In the genomic region with DNA sequence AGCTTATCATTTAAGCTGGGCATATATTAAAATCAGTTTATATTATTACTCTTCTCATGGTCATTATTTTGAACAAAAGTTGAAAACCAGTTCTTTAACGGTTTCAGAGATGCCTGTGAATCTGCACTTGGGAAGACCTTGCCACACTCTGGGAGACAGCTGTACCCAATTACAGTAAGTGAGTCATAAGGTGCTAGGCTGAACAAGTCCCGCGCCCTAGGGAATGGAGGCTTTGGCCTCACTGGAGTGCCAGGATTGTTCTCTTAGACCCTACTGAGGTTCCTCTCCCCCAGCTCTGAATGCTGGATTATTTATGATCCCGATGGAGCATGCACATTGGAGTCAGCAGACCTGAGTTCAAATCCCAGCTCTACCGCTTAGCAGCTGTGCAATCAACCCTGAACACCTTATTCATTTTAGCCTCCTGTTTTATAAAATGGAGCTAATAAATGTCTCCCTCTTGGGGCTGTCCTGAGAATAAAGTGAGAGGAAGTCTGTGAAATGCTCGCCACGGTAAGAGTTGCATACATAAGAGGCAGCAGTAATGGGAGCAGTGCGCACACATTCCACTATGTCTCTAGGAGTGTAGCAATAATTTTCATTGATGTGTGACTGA, we compare ENCODE assay signal across 10 cellular contexts.
A peak's percentile ranks its signal among the peaks of the same experiment; 100 is the strongest.
DNase-seq lines count a peak whose midpoint lies in the region; ATAC-seq and TF ChIP-seq lines count a peak whose summit lies in the region.
"Had no signal": no experiment of that assay in that cellular context is flagged by ENCODE, and none has a peak within 500 bp of the region (broad histone marks: within the 10 kb centered on the region; RNA-seq: fewer than 3 reads in every experiment).

No MANE protein-coding gene starts in this region.

- H3K27me3 ChIP-seq in AG04450 (ENCODE audit: control insufficient read depth, insufficient read depth, low read length) = peaks cover 35% of the 10 kb centered on the region

- TF ChIP-seq CTCF in AG04450 (IDR thresholded peaks at IDR 0.05; ENCODE audit: low read depth, low read length) (peak; percentile 43), RWPE1 (conservative IDR thresholded peaks at IDR 0.05; ENCODE audit: low read depth) (no peak), fibroblast of the aortic adventitia (IDR thresholded peaks at IDR 0.05; ENCODE audit: insufficient read depth, low read length) (peak; percentile 21)

- POLR2A ChIA-PET in AG04450 (lab: Yijun Ruan, JAX) (no interaction called here), RWPE1 (lab: Yijun Ruan, JAX; ENCODE audit: low non-redundant PET) (no interaction called here)

- ATAC-seq in HG03039 (IDR thresholded peaks at IDR 0.05; ENCODE audit: unreplicated experiment) (no peak), HG03196 (IDR thresholded peaks at IDR 0.05; ENCODE audit: unreplicated experiment) (no peak)
- ATAC-seq: heart left ventricle had no signal

- H3K27ac ChIP-seq in AG04450 (ENCODE audit: low read depth, low read length) (no peak overlapping the region), RWPE1 (no peak overlapping the region)
- H3K27ac ChIP-seq: heart left ventricle had no signal

- H3K4me3 ChIP-seq in AG04450 (ENCODE audit: low read depth, low read length) (no peak overlapping the region), fibroblast of the aortic adventitia (ENCODE audit: low read depth, low read length) (no peak overlapping the region)
- H3K4me3 ChIP-seq: heart left ventricle had no signal

- H3K9me3 ChIP-seq in AG04450 (ENCODE audit: control insufficient read depth, insufficient read depth, low read length) = no peaks in the 10 kb centered on the region; the same call in 1 of the 2 replicates
- H3K9me3 ChIP-seq: heart left ventricle had no signal

- CTCF ChIA-PET in AG04450 (lab: Charles Lee) = interaction anchor here (1.0 to 11.9 kb wide), 3 partner anchors 175 to 525 kb away, joined by 4 to 255 read pairs (median 7); partner anchors contain the start of gene FOXD2
- CTCF ChIA-PET in RWPE1 (lab: Yijun Ruan, JAX) = interaction anchor here (0.6 to 1.3 kb wide), 3 partner anchors 19 to 268 kb away, joined by 3 to 4 read pairs (median 4); no protein-coding TSS in a partner anchor

- no peak for DNase-seq in AG04450 (ENCODE audit: low read depth, low spot score)
- peak; percentile 42 for DNase-seq in GM04503 (ENCODE audit: low read depth)
- peak; percentile 32 for DNase-seq in RWPE1 (ENCODE audit: low spot score)
- peak; percentile 82 for DNase-seq in fibroblast of the aortic adventitia (ENCODE audit: low read depth)
- no peak for DNase-seq in stimulated activated CD4-positive, alpha-beta T cell treated with anti-CD3 and anti-CD28 coated beads, Interleukin-4, amount 100 ng/mL, for 1 hour
- DNase-seq in activated CD4-positive, alpha-beta T cell treated with anti-CD3 and anti-CD28 coated beads for 48 hours = no peak
- DNase-seq: activated naive CD8-positive, alpha-beta T cell treated with anti-CD3 and anti-CD28 coated beads for 36 hours; heart left ventricle had no signal

Comparison
In these comparisons a context has a peak if more than half of its experiments do, and no peak if none do; other contexts are left out.
1. DNase-seq: peak in GM04503 (single experiment), RWPE1 (single experiment) and fibroblast of the aortic adventitia (single experiment); none in AG04450 (single experiment), stimulated activated CD4-positive, alpha-beta T cell treated with anti-CD3 and anti-CD28 coated beads, Interleukin-4, amount 100 ng/mL, for 1 hour (single experiment) and activated CD4-positive, alpha-beta T cell treated with anti-CD3 and anti-CD28 coated beads for 48 hours (single experiment).